Comparison of ENCODE assay signal across 8 cellular contexts in the genomic region with DNA sequence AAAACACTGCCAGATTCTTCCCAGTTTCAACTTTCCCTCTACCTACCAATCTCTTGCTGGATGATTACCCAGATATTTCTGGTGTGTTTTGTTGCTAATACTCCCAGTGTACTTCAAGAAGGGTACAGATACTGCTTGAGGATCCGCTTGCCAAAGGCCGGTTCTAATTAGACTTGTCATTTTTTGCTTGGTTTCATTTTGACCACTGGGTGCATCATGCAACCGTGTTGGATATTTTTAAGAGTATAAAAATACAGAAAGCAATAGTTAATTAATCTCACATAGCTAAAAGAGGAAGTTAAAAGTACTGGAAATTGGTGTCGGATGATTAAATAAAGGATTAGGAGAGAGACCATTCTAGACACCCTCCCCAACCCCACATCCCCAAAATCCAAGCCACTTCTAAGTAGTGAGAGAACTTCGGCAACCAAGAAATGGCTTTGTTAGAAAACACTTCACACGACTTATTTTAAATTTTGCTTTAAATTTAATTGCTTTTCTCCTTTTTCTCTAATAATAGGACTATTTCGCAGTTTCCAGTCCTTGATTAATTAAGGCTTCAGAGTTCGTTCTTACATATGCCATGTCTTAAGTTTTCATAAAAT. TPM values are rescaled to one million over a fixed set of nuclear protein-coding genes. Genes with fewer than 3 reads are reported as not detected.
DNase-seq lines count a peak whose midpoint lies in the region; ATAC-seq and TF ChIP-seq lines count a peak whose summit lies in the region.

No MANE protein-coding gene starts in this region.

- TF ChIP-seq CTCF in A673 (conservative IDR thresholded peaks at IDR 0.05; ENCODE audit: low read depth, low read length) (no peak), Peyer's patch (IDR thresholded peaks at IDR 0.05) (peak in 2 of 6 experiments; percentile 5 to 15), parathyroid adenoma (IDR thresholded peaks at IDR 0.05) (no peak)

- H3K4me1 ChIP-seq in A673 (ENCODE audit: insufficient read depth, low read length, poor library complexity, severe bottlenecking) (peaks cover 11% of the 10 kb centered on the region), Peyer's patch (peaks cover 0 to 9% (median 4%) of the 10 kb centered on the region in 4 donors), parathyroid adenoma (no peaks in the 10 kb centered on the region)

- H3K36me3 ChIP-seq in A673 (ENCODE audit: insufficient read depth, low read length, poor library complexity, severe bottlenecking): peaks cover under 1% of the 10 kb centered on the region
- no peaks in the 10 kb centered on the region for H3K36me3 ChIP-seq in Peyer's patch
- no peaks in the 10 kb centered on the region for H3K36me3 ChIP-seq in parathyroid adenoma (ENCODE audit: control insufficient read depth, insufficient read depth, low read length)

- POLR2A ChIA-PET in A673 (lab: Charles Lee; ENCODE audit: low non-redundant PET): no interaction called here

- no peak overlapping the region for H3K9ac ChIP-seq in parathyroid adenoma

- H3K4me3 ChIP-seq in A673 (ENCODE audit: low read depth, low read length, poor library complexity, severe bottlenecking) (peak overlapping the region; percentile 92), Peyer's patch (peak overlapping the region; percentile 74 to 85 (median 77)), parathyroid adenoma (ENCODE audit: low read depth, low read length) (peak overlapping the region; percentile 84)

- CTCF ChIA-PET in A673 (lab: Charles Lee): no interaction called here

- no peak for TF ChIP-seq POLR2A in Peyer's patch (IDR thresholded peaks at IDR 0.05)

- no peaks in the 10 kb centered on the region for H3K27me3 ChIP-seq in A673 (replicated peaks; ENCODE audit: insufficient read depth, low read depth, low read length, poor library complexity)
- no peaks in the 10 kb centered on the region for H3K27me3 ChIP-seq in Peyer's patch
- H3K27me3 ChIP-seq in parathyroid adenoma (ENCODE audit: control insufficient read depth, insufficient read depth, low read length): no peaks in the 10 kb centered on the region

- H2AFZ ChIP-seq in parathyroid adenoma: peak overlapping the region; percentile 89

- H3K4me2 ChIP-seq in parathyroid adenoma (ENCODE audit: low read length): peak overlapping the region; percentile 98

- DNase-seq in A673 (ENCODE audit: low spot score) (no peak), GM03348 (ENCODE audit: low spot score) (peak; percentile 33), Peyer's patch (no peak), epithelial cell of prostate (ENCODE audit: low read depth, low spot score) (no peak)

- H3K27ac ChIP-seq in A673 (ENCODE audit: low read depth, low read length, poor library complexity, severe bottlenecking) (peak overlapping the region; percentile 97), Peyer's patch (peak overlapping the region; percentile 92 to 99 (median 96)), epithelial cell of prostate (peak overlapping the region; percentile 71), parathyroid adenoma (peak overlapping the region; percentile 93)

- H3K9me3 ChIP-seq in A673 (ENCODE audit: low read depth, low read length, poor library complexity, severe bottlenecking) (no peaks in the 10 kb centered on the region), Peyer's patch (no peaks in the 10 kb centered on the region), parathyroid adenoma (ENCODE audit: control insufficient read depth, low read length) (no peaks in the 10 kb centered on the region)

- TSS peak; percentile 41 for BruUV-seq in A673 (replicated peaks; lab: Mats Ljungman, UMichigan)

- intact Hi-C loops in A673 (cut with micrococcal nuclease; ENCODE audit: unreplicated experiment): loop anchor here (5.0 kb wide), 1 partner anchor 95 kb away; no protein-coding TSS in a partner anchor

- ATAC-seq in GM18907 (IDR thresholded peaks at IDR 0.05; ENCODE audit: unreplicated experiment): no peak
- ATAC-seq in GM21529 (IDR thresholded peaks at IDR 0.05; ENCODE audit: unreplicated experiment): no peak
- ATAC-seq in HG03108 (IDR thresholded peaks at IDR 0.05; ENCODE audit: unreplicated experiment): no peak

- H3K79me2 ChIP-seq in parathyroid adenoma: no peaks in the 10 kb centered on the region

RNA-seq across cellular contexts. Expression of a gene that starts 2.5 kb away (rescaled TPM):
- total RNA-seq in A673 (2021): 50.9 and 53.5 TPM in 2 replicates
- total RNA-seq in Peyer's patch: 10 to 100 TPM in 2 of 4 donors, 1 to 10 TPM in 2; 5.8 to 14.5 (median 9.5) TPM

RNA-seq across cellular contexts. Expression of a gene that starts 7.5 kb away (rescaled TPM):
- total RNA-seq in A673 (2021) (105 and 109 TPM in 2 replicates), Peyer's patch (10 to 100 TPM; 36.9 to 77.6 (median 48.3) TPM)
